27 cellular contexts compared by ENCODE assay signal in the genomic region with DNA sequence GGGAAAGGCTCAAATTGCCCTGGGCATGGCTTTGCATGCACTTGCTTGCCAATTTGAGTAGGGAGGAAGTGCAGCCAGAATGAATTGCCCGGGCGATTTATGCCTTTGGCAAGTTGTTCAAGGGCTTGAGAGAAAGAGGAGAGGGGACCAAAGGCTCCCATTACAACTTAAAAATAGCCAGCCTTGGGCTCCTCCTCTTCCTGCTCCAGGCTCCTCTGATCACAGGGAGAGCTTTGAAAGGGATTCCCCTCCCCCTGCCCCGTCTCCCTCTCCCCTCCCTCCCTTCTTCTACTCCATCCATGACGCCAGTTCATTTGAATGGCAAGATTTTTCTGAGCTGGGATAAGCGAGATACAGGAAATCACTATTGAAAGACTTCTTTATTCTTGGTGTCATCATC.
DNase-seq lines count a peak whose midpoint lies in the region; ATAC-seq and TF ChIP-seq lines count a peak whose summit lies in the region.
"Had no signal": no experiment of that assay in that cellular context is flagged by ENCODE, and none has a peak within 500 bp of the region (broad histone marks: within the 10 kb centered on the region; RNA-seq: fewer than 3 reads in every experiment).

No MANE protein-coding gene starts in this region.

- POLR2A ChIA-PET in GM10248 (lab: Yijun Ruan, JAX): no interaction called here

- no peak overlapping the region for H3K4me3 Mint-ChIP-seq in GM23338
- H3K4me3 Mint-ChIP-seq: activated B cell treated with CpG ODN at 0.5 μM for 24 hours had no signal

- no peaks in the 10 kb centered on the region for H3K79me2 ChIP-seq in GM23338 (replicated peaks; ENCODE audit: insufficient read depth)

- H3K4me1 Mint-ChIP-seq in GM23338: peaks cover 7% of the 10 kb centered on the region
- H3K4me1 Mint-ChIP-seq: activated B cell treated with CpG ODN at 0.5 μM for 24 hours had no signal

- H3K4me1 ChIP-seq in GM23338 (ENCODE audit: insufficient read depth): no peaks in the 10 kb centered on the region; the same call in 1 of the 2 replicates
- H3K4me1 ChIP-seq: BLaER1, prostate gland had no signal

- H2AFZ ChIP-seq in GM23338: 0 out of 2 replicates have a peak overlapping the region, but pooled peaks have one; percentile 23
- H2AFZ ChIP-seq: GM23248 had no signal

- no peaks in the 10 kb centered on the region for H3K9me3 Mint-ChIP-seq in GM23338

- no peaks in the 10 kb centered on the region; the same call in 1 of the 2 replicates for H3K36me3 ChIP-seq in GM23338 (ENCODE audit: insufficient read depth)
- H3K36me3 ChIP-seq: BLaER1, left ventricle myocardium inferior, prostate gland, sigmoid colon, SJSA1, tibial nerve had no signal

- DNase-seq in GM23338 (ENCODE audit: low spot score): no peak
- peak; percentile 32 for DNase-seq in NCI-H2196 treated with DMSO at 0.1 percent for 48 hours (lab: John Stamatoyannopoulos, UW; ENCODE audit: unreplicated experiment)
- DNase-seq in epithelial cell of prostate (ENCODE audit: low read depth, low spot score): no peak
- DNase-seq in putamen (ENCODE audit: low spot score): peak; percentile 4
- DNase-seq in Right ventricle myocardium superior: no peak
- DNase-seq in GM10248 (ENCODE audit: extremely low spot score): no peak
- DNase-seq: activated B cell treated with CpG ODN at 0.5 μM for 24 hours; activated CD4-positive, alpha-beta T cell treated with anti-CD3 and anti-CD28 coated beads, Interleukin-2, amount 50 U/mL, for 1 hour; activated effector memory CD4-positive, alpha-beta T cell treated with Interleukin-2 at 50 U/mL for 16 hours; activated T-cell treated with anti-CD3 and anti-CD28 coated beads, Interleukin-2, amount 50 U/mL, for 1 hour; DMS53; GM23248; islet precursor cell; left ventricle myocardium inferior; NCI-H1092 treated with DMSO at 0.1 percent for 48 hours; NCI-H1694 treated with DMSO at 0.1 percent for 48 hours; NCI-H345; NCI-H82; sigmoid colon; stimulated activated CD4-positive, alpha-beta T cell treated with anti-CD3 and anti-CD28 coated beads, Interleukin-4, amount 100 ng/mL, for 24 hours had no signal

- no peaks in the 10 kb centered on the region for H3K27me3 ChIP-seq in GM23338 (ENCODE audit: insufficient read depth)
- H3K27me3 ChIP-seq: BLaER1, sigmoid colon, SJSA1, tibial nerve had no signal

- TF ChIP-seq CTCF in GM23338 (conservative IDR thresholded peaks at IDR 0.05; ENCODE audit: low read depth in 2 of 2) (no peak), GM10248 (IDR thresholded peaks at IDR 0.05; ENCODE audit: control extremely low read depth, extremely low read depth, low read depth, missing control alignments) (no peak)

- H3K27me3 Mint-ChIP-seq in GM23338 (ENCODE audit: insufficient read depth, low read depth, poor library complexity): peaks cover 3% of the 10 kb centered on the region
- H3K27me3 Mint-ChIP-seq: activated B cell treated with CpG ODN at 0.5 μM for 24 hours had no signal

- H3F3A ChIP-seq in GM23338 (replicated peaks; ENCODE audit: low read depth): no peaks in the 10 kb centered on the region

- H3K27ac ChIP-seq in GM23338 (ENCODE audit: low read depth): no peak overlapping the region
- peak overlapping the region; percentile 16 for H3K27ac ChIP-seq in epithelial cell of prostate
- H3K27ac ChIP-seq: BLaER1, GM23248, left ventricle myocardium inferior, prostate gland, sigmoid colon, SJSA1, tibial nerve had no signal

- CTCF ChIA-PET in GM10248 (lab: Yijun Ruan, JAX): no interaction called here

- no peaks in the 10 kb centered on the region for H4K20me1 ChIP-seq in GM23338 (replicated peaks; ENCODE audit: insufficient read depth)
- H4K20me1 ChIP-seq: BLaER1 had no signal

- intact Hi-C loops in Right ventricle myocardium superior (cut with DNase I): no loop called here

- H3K4me3 ChIP-seq in GM23338: no peak overlapping the region
- H3K4me3 ChIP-seq: BLaER1, GM23248, K562, left ventricle myocardium inferior, prostate gland, sigmoid colon, SJSA1, tibial nerve had no signal

- ATAC-seq in GM23338 (no peak), Right ventricle myocardium superior (ENCODE audit: poor library complexity) (no peak), GM21717 (IDR thresholded peaks at IDR 0.05; ENCODE audit: unreplicated experiment) (no peak)
- ATAC-seq: activated naive CD4-positive, alpha-beta T cell treated with anti-CD3 and anti-CD28 coated beads, Interleukin-2, amount 50 U/mL, for 72 hours; K562 had no signal

- H3K27ac Mint-ChIP-seq in GM23338: no peak overlapping the region
- H3K27ac Mint-ChIP-seq: activated B cell treated with CpG ODN at 0.5 μM for 24 hours; activated naive CD4-positive, alpha-beta T cell treated with anti-CD3 and anti-CD28 coated beads, Interleukin-2, amount 50 U/mL, for 72 hours had no signal

- 0 out of 2 replicates have a peak, but pooled peaks cover 17% of the 10 kb centered on the region for H3K9me2 ChIP-seq in GM23338 (ENCODE audit: insufficient read depth)

- H3K4me2 ChIP-seq in GM23338: no peak overlapping the region
- H3K4me2 ChIP-seq: BLaER1 had no signal

- H3K36me3 Mint-ChIP-seq in GM23338 (ENCODE audit: low read depth): no peaks in the 10 kb centered on the region
- H3K36me3 Mint-ChIP-seq: activated naive CD4-positive, alpha-beta T cell treated with anti-CD3 and anti-CD28 coated beads, Interleukin-2, amount 50 U/mL, for 72 hours had no signal

TF ChIP-seq in GM23338, 12 proteins besides CTCF, POLR2A, EP300 and RAD21 (continues in another document):
- no peak for TF ChIP-seq EZH2 (IDR thresholded peaks at IDR 0.05; ENCODE audit: low read depth, unreplicated experiment)
- TF ChIP-seq ZNF331 (CRISPR knock-in tag; IDR thresholded peaks at IDR 0.05; ENCODE audit: low read depth): no peak
- no peak for TF ChIP-seq JUNB (IDR thresholded peaks at IDR 0.05; ENCODE audit: unreplicated experiment)
- TF ChIP-seq, protein P1, sequence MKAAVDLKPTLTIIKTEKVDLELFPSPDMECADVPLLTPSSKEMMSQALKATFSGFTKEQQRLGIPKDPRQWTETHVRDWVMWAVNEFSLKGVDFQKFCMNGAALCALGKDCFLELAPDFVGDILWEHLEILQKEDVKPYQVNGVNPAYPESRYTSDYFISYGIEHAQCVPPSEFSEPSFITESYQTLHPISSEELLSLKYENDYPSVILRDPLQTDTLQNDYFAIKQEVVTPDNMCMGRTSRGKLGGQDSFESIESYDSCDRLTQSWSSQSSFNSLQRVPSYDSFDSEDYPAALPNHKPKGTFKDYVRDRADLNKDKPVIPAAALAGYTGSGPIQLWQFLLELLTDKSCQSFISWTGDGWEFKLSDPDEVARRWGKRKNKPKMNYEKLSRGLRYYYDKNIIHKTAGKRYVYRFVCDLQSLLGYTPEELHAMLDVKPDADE (IDR thresholded peaks at IDR 0.05): no peak
- no peak for TF ChIP-seq ZNF114 (CRISPR knock-in tag; IDR thresholded peaks at IDR 0.05)

Comparison
In these comparisons a context has a peak if more than half of its experiments do, and no peak if none do; other contexts are left out.
1. DNase-seq: peak in NCI-H2196 treated with DMSO at 0.1 percent for 48 hours (single experiment) and putamen (single experiment); none in GM23338 (single experiment), epithelial cell of prostate (single experiment), Right ventricle myocardium superior (single experiment) and GM10248 (single experiment).